9 cellular contexts compared by ENCODE assay signal in the genomic region with DNA sequence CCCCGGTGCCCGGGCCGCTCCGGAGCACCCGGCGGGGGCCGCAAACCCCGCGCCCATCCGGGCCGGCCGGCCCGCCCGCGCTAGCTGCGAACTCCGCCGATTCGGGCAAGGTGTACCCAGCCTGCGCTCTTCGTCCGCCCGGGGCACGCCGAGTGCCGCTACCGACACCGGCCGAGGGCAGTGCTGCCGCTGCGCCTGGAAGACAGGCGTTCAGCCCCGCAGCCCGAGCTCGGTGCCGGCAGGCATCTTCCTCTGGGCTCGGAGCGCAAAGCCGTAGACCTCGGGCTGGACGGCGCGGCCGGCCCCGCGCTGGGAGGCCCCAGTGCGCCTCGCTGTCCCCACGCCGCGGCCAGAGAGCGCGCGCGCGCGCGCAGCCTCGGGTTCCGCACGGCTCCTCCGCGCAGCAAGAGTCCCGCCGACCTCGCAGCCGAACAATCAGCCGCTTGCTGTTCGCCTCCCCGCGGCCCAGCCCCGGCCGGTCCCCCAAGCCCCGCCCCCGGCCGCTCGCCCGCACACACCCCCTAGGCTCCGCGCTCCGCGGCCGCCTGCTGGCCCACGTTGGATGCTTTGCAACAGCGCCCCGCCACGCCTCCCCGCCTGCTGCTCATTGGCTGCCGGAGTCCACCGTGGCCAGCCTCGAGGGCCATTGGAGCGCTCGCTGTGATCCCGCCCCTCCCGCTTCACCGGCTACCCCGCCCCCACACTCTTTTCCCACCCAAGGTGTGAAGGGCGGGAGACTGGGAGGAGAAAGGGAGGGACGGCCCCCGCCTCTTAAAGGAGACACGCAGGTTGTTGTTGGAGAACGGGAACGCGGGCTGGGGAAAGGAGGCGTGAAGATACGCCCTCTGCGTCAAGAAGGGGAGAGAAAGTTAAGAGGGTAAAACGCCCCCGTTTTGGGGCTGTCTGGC.
DNase-seq lines count a peak whose midpoint lies in the region; ATAC-seq and TF ChIP-seq lines count a peak whose summit lies in the region.
"Had no signal": no experiment of that assay in that cellular context is flagged by ENCODE, and none has a peak within 500 bp of the region (broad histone marks: within the 10 kb centered on the region; RNA-seq: fewer than 3 reads in every experiment).

A gene with protein sequence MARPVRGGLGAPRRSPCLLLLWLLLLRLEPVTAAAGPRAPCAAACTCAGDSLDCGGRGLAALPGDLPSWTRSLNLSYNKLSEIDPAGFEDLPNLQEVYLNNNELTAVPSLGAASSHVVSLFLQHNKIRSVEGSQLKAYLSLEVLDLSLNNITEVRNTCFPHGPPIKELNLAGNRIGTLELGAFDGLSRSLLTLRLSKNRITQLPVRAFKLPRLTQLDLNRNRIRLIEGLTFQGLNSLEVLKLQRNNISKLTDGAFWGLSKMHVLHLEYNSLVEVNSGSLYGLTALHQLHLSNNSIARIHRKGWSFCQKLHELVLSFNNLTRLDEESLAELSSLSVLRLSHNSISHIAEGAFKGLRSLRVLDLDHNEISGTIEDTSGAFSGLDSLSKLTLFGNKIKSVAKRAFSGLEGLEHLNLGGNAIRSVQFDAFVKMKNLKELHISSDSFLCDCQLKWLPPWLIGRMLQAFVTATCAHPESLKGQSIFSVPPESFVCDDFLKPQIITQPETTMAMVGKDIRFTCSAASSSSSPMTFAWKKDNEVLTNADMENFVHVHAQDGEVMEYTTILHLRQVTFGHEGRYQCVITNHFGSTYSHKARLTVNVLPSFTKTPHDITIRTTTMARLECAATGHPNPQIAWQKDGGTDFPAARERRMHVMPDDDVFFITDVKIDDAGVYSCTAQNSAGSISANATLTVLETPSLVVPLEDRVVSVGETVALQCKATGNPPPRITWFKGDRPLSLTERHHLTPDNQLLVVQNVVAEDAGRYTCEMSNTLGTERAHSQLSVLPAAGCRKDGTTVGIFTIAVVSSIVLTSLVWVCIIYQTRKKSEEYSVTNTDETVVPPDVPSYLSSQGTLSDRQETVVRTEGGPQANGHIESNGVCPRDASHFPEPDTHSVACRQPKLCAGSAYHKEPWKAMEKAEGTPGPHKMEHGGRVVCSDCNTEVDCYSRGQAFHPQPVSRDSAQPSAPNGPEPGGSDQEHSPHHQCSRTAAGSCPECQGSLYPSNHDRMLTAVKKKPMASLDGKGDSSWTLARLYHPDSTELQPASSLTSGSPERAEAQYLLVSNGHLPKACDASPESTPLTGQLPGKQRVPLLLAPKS (minus strand): TSS at position 448 of the 908 bp plus-strand sequence. CDS start 615 bp downstream, outside the sequence.

- H3K27ac ChIP-seq in cingulate gyrus (ENCODE audit: low read depth, low read length) (peak within 1 kb of the TSS; percentile 88), layer of hippocampus (ENCODE audit: low read depth, low read length) (peak within 1 kb of the TSS; percentile 90)
- H3K27ac ChIP-seq: PC-9 had no signal

- peak within 1 kb of the TSS; percentile 80 for H3K4me3 ChIP-seq in AG10803 (ENCODE audit: low read length)
- H3K4me3 ChIP-seq: PC-9 had no signal

- peak; percentile 26 for TF ChIP-seq POLR2A in GM19099 (IDR thresholded peaks at IDR 0.05; ENCODE audit: extremely low read depth, insufficient read length, low read depth)

- ATAC-seq in HG03378 (IDR thresholded peaks at IDR 0.05; ENCODE audit: unreplicated experiment): peak; percentile 89

- TF ChIP-seq CTCF in AG10803 (conservative IDR thresholded peaks at IDR 0.05; ENCODE audit: low read length): peak; percentile 26; the same call in 1 of the 2 replicates

- DNase-seq in AG10803 (ENCODE audit: low read depth) (peak; percentile 97), NCI-H510A (lab: John Stamatoyannopoulos, UW) (peak; percentile 92)
- peak; percentile 99 for DNase-seq in activated CD4-positive, alpha-beta T cell treated with anti-CD3 and anti-CD28 coated beads for 48 hours
- peak; percentile 95 to 99 (median 98) for DNase-seq in stimulated activated CD4-positive, alpha-beta T cell treated with anti-CD3 and anti-CD28 coated beads, Interleukin-1b, Interleukin-23, amount 100 ng/mL, for 24 hours (ENCODE audit: low read depth in 4 of 4, low spot score in 1 of 4)

- no peaks in the 10 kb centered on the region for H3K27me3 ChIP-seq in layer of hippocampus (ENCODE audit: control insufficient read depth, insufficient read depth, low read length)

Comparison
In these comparisons a context has a peak if more than half of its experiments do, and no peak if none do; other contexts are left out.
1. Peak in every context shown above with its lines: DNase-seq, ATAC-seq, H3K4me3 ChIP-seq and H3K27ac ChIP-seq.